In the genomic region with DNA sequence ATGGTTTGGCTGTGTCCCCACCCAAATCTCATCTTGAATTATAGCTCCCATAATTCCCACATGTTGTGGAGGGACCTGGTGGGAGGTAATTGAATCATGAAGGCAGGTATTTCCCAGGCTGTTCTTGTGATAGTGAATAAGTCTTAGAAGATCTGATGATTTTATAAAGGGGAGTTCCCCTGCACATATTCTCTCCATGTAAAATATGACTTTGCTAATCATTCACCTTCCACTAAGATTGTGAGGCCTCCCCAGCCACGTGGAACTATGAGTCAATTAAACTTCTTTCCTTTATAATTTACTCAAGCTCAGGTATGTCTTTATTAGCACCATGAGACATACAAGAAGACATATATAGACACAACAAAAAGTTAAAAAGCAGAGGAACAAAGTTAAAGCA, we compare ENCODE assay signal across 1 cellular context.
TF ChIP-seq lines count a peak whose summit lies in the region.

No MANE protein-coding gene starts in this region.

TF ChIP-seq in GM23338, 12 proteins besides CTCF, POLR2A, EP300 and RAD21 (continued from another document):
- TF ChIP-seq, protein P1, sequence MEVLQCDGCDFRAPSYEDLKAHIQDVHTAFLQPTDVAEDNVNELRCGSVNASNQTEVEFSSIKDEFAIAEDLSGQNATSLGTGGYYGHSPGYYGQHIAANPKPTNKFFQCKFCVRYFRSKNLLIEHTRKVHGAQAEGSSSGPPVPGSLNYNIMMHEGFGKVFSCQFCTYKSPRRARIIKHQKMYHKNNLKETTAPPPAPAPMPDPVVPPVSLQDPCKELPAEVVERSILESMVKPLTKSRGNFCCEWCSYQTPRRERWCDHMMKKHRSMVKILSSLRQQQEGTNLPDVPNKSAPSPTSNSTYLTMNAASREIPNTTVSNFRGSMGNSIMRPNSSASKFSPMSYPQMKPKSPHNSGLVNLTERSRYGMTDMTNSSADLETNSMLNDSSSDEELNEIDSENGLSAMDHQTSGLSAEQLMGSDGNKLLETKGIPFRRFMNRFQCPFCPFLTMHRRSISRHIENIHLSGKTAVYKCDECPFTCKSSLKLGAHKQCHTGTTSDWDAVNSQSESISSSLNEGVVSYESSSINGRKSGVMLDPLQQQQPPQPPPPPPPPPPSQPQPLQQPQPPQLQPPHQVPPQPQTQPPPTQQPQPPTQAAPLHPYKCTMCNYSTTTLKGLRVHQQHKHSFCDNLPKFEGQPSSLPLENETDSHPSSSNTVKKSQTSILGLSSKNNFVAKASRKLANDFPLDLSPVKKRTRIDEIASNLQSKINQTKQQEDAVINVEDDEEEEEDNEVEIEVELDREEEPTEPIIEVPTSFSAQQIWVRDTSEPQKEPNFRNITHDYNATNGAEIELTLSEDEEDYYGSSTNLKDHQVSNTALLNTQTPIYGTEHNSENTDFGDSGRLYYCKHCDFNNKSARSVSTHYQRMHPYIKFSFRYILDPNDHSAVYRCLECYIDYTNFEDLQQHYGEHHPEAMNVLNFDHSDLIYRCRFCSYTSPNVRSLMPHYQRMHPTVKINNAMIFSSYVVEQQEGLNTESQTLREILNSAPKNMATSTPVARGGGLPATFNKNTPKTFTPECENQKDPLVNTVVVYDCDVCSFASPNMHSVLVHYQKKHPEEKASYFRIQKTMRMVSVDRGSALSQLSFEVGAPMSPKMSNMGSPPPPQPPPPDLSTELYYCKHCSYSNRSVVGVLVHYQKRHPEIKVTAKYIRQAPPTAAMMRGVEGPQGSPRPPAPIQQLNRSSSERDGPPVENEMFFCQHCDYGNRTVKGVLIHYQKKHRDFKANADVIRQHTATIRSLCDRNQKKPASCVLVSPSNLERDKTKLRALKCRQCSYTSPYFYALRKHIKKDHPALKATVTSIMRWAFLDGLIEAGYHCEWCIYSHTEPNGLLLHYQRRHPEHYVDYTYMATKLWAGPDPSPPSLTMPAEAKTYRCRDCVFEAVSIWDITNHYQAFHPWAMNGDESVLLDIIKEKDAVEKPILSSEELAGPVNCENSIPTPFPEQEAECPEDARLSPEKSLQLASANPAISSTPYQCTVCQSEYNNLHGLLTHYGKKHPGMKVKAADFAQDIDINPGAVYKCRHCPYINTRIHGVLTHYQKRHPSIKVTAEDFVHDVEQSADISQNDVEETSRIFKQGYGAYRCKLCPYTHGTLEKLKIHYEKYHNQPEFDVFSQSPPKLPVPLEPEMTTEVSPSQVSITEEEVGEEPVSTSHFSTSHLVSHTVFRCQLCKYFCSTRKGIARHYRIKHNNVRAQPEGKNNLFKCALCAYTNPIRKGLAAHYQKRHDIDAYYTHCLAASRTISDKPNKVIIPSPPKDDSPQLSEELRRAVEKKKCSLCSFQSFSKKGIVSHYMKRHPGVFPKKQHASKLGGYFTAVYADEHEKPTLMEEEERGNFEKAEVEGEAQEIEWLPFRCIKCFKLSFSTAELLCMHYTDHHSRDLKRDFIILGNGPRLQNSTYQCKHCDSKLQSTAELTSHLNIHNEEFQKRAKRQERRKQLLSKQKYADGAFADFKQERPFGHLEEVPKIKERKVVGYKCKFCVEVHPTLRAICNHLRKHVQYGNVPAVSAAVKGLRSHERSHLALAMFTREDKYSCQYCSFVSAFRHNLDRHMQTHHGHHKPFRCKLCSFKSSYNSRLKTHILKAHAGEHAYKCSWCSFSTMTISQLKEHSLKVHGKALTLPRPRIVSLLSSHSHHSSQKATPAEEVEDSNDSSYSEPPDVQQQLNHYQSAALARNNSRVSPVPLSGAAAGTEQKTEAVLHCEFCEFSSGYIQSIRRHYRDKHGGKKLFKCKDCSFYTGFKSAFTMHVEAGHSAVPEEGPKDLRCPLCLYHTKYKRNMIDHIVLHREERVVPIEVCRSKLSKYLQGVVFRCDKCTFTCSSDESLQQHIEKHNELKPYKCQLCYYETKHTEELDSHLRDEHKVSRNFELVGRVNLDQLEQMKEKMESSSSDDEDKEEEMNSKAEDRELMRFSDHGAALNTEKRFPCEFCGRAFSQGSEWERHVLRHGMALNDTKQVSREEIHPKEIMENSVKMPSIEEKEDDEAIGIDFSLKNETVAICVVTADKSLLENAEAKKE (CRISPR knock-in tag; IDR thresholded peaks at IDR 0.05) = no peak
- no peak for TF ChIP-seq ZNF331 (CRISPR knock-in tag; IDR thresholded peaks at IDR 0.05; ENCODE audit: low read depth)
- no peak for TF ChIP-seq CREB1 (CRISPR knock-in tag; IDR thresholded peaks at IDR 0.05; ENCODE audit: low read depth)
- TF ChIP-seq JUNB (IDR thresholded peaks at IDR 0.05; ENCODE audit: unreplicated experiment) = no peak
- TF ChIP-seq NANOG (IDR thresholded peaks at IDR 0.05; ENCODE audit: borderline replicate concordance) = no peak
- no peak for TF ChIP-seq POLR2AphosphoS5 (IDR thresholded peaks at IDR 0.05; ENCODE audit: low read depth)
- TF ChIP-seq STAT1 (IDR thresholded peaks at IDR 0.05; ENCODE audit: unreplicated experiment) = no peak
TF ChIP-seq in GM23338: peak in this region for 0.
